In genomic region chr22:33793464-33793863, GRCh38 we compare ENCODE assay signal across 1 cellular context.
TF ChIP-seq lines count a peak whose summit lies in the region.

No MANE protein-coding gene starts in this region.

TF ChIP-seq in WTC11, 78 proteins besides CTCF, POLR2A, EP300 and RAD21 (continued from another document):
- TF ChIP-seq MLX (CRISPR knock-in tag; IDR thresholded peaks at IDR 0.05): no peak
TF ChIP-seq in WTC11: peak in this region for 0.
